ENCODE assay signal across 25 cellular contexts in the genomic region with DNA sequence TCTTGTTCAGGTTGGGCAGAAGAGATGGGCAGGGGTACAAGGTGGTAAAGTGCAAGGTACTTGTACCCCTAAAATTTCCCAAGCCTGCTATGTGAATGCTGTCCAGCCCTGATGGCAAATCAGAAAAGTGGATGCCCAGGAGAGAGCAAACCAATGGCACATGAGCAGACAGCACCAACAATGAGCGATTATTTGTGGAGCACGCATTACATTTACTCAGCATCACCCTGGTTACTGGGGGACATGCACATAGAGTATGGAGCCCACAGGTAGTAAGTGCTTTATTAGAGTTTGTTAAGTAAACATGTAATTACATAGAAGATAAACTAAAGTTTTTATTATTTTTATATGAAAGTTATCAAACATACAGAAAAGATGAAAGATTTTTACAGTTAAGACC.
"Had no signal": no experiment of that assay in that cellular context is flagged by ENCODE, and none has a peak within 500 bp of the region (broad histone marks: within the 10 kb centered on the region; RNA-seq: fewer than 3 reads in every experiment).

No MANE protein-coding gene starts in this region.

- H3K4me3 ChIP-seq: gastroesophageal sphincter, heart right ventricle, left ventricle myocardium inferior, lower lobe of right lung, pancreas, right atrium auricular region, smooth muscle cell, stomach, transverse colon, upper lobe of right lung, uterus had no signal

- ATAC-seq: foreskin keratinocyte; gastroesophageal sphincter; heart right ventricle; left colon; lower lobe of right lung; pancreas; sciatic nerve; stimulated activated effector memory CD8-positive, alpha-beta T cell treated with anti-CD3 and anti-CD28 coated beads, Interleukin-12 subunit alpha, Interleukin-12 subunit beta, amount 100 ng/mL, for 72 hours had no signal

- DNase-seq: cortex of kidney; effector CD4-positive, alpha-beta T cell; foreskin keratinocyte; glutamatergic neuron; heart right ventricle; hippocampal formation; left colon; left ventricle myocardium inferior; lower lobe of right lung; naive B cell; pancreas; stimulated activated CD4-positive, alpha-beta T cell treated with anti-CD3 and anti-CD28 coated beads, Interleukin-12 subunit alpha, Interleukin-12 subunit beta, amount 100 ng/mL, for 4 hours; stimulated activated CD4-positive, alpha-beta T cell treated with anti-CD3 and anti-CD28 coated beads, Interleukin-1b, Interleukin-23, amount 100 ng/mL, for 48 hours; stimulated activated CD4-positive, alpha-beta T cell treated with anti-CD3 and anti-CD28 coated beads, Interleukin-4, amount 100 ng/mL, for 1 hour; stimulated activated naive CD4-positive, alpha-beta T cell treated with Interleukin-2 at 50 U/mL for 16 hours; stomach; transverse colon; upper lobe of right lung; uterus had no signal

- H3K27me3 ChIP-seq: foreskin keratinocyte, right atrium auricular region, stomach, transverse colon, upper lobe of right lung, uterus had no signal

- H3K27ac ChIP-seq: foreskin keratinocyte, gastroesophageal sphincter, heart right ventricle, left ventricle myocardium inferior, lower lobe of right lung, neutrophil, pancreas, right atrium auricular region, stomach, transverse colon, upper lobe of right lung, uterus had no signal
